10 cellular contexts compared by ENCODE assay signal in genomic region chr3:13890377-13891016, GRCh38. TPM values are rescaled to one million over a fixed set of nuclear protein-coding genes. Genes with fewer than 3 reads are reported as not detected.
A peak's percentile ranks its signal among the peaks of the same experiment; 100 is the strongest.
DNase-seq lines count a peak whose midpoint lies in the region; ATAC-seq and TF ChIP-seq lines count a peak whose summit lies in the region.
"Had no signal": no experiment of that assay in that cellular context is flagged by ENCODE, and none has a peak within 500 bp of the region (broad histone marks: within the 10 kb centered on the region; RNA-seq: fewer than 3 reads in every experiment).

No MANE protein-coding gene starts in this region.

- CTCF ChIA-PET in activated CD4-positive, alpha-beta T cell treated with anti-CD3 and anti-CD28 coated beads for 36 hours (lab: Charles Lee), result interaction anchor here (0.8 to 8.7 kb wide), 4 partner anchors 10 to 406 kb away, joined by 4 to 182 read pairs (median 10); partner anchors contain the start of gene WNT7A

- H3K4me3 ChIP-seq in sigmoid colon, result no peak overlapping the region

- no peak for TF ChIP-seq CTCF in chondrocyte (IDR thresholded peaks at IDR 0.05)
- TF ChIP-seq CTCF in sigmoid colon (IDR thresholded peaks at IDR 0.05), result no peak

- H3K4me1 Mint-ChIP-seq in activated CD4-positive, alpha-beta T cell treated with anti-CD3 and anti-CD28 coated beads for 36 hours, result peaks cover 23% of the 10 kb centered on the region
- peaks cover 7% of the 10 kb centered on the region for H3K4me1 Mint-ChIP-seq in chondrocyte (ENCODE audit: low read depth)

- no peaks in the 10 kb centered on the region for H3K36me3 ChIP-seq in sigmoid colon

- no peak for TF ChIP-seq EP300 in sigmoid colon (IDR thresholded peaks at IDR 0.05)

- POLR2A ChIA-PET in activated CD4-positive, alpha-beta T cell treated with anti-CD3 and anti-CD28 coated beads for 36 hours (lab: Charles Lee), result no interaction called here

- peaks cover 0 to 2% (median 0%) of the 10 kb centered on the region in 3 donors for H3K27me3 ChIP-seq in sigmoid colon

- no peak overlapping the region for H3K27ac ChIP-seq in sigmoid colon

- peak; percentile 26 for DNase-seq in activated CD4-positive, alpha-beta T cell treated with anti-CD3 and anti-CD28 coated beads for 1 hour
- DNase-seq in activated CD4-positive, alpha-beta T cell treated with anti-CD3 and anti-CD28 coated beads, Interleukin-2, amount 50 U/mL, for 4 hours, result no peak
- DNase-seq in activated CD4-positive, alpha-beta T cell treated with anti-CD3 and anti-CD28 coated beads for 36 hours, result peak; percentile 60
- DNase-seq in chondrocyte (ENCODE audit: low spot score) (peak; percentile 67), sigmoid colon (no peak)
- DNase-seq in stimulated activated naive CD8-positive, alpha-beta T cell treated with anti-CD3 and anti-CD28 coated beads, Interleukin-15, Interleukin-2, amounts not matched to agents 100 U/mL and 50 U/mL, for 24 hours, result peak; percentile 38
- DNase-seq: GOT3, NCI-H524 treated with DMSO at 0.1 percent for 48 hours had no signal

- H3K9me3 Mint-ChIP-seq in activated CD4-positive, alpha-beta T cell treated with anti-CD3 and anti-CD28 coated beads for 36 hours (ENCODE audit: low read depth), result no peaks in the 10 kb centered on the region
- no peaks in the 10 kb centered on the region for H3K9me3 Mint-ChIP-seq in chondrocyte (ENCODE audit: low read depth)

- no peaks in the 10 kb centered on the region for H3K9me3 ChIP-seq in sigmoid colon

- intact Hi-C loops in activated CD4-positive, alpha-beta T cell treated with anti-CD3 and anti-CD28 coated beads for 36 hours (cut with DNase I, micrococcal nuclease), result loop anchor here in 1 of 2 experiments (10.0 kb wide), 1 partner anchor 374 kb away; no protein-coding TSS in a partner anchor
- intact Hi-C loops in sigmoid colon (cut with DNase I), result loop anchor here (10.0 kb wide), 1 partner anchor 574 kb away; no protein-coding TSS in a partner anchor

- ATAC-seq in activated CD4-positive, alpha-beta T cell treated with anti-CD3 and anti-CD28 coated beads for 36 hours, result no peak
- ATAC-seq in stimulated activated naive CD8-positive, alpha-beta T cell treated with anti-CD3 and anti-CD28 coated beads, Interleukin-15, Interleukin-2, amounts not matched to agents 100 U/mL and 50 U/mL, for 24 hours, result no peak
- ATAC-seq in HG03354 (IDR thresholded peaks at IDR 0.05; ENCODE audit: poor library complexity, severe bottlenecking, unreplicated experiment) (no peak), HG02610 (IDR thresholded peaks at IDR 0.05; ENCODE audit: unreplicated experiment) (no peak)

- H3K4me1 ChIP-seq in sigmoid colon, result peaks cover 0 to 7% (median 3%) of the 10 kb centered on the region in 4 donors

- 49 to 53% methylated on average over 13 of the region's 13 CpGs for WGBS in sigmoid colon, 2 donors

- H3K36me3 Mint-ChIP-seq in activated CD4-positive, alpha-beta T cell treated with anti-CD3 and anti-CD28 coated beads for 36 hours (ENCODE audit: low read depth), result no peaks in the 10 kb centered on the region
- H3K36me3 Mint-ChIP-seq in chondrocyte (ENCODE audit: low read depth), result no peaks in the 10 kb centered on the region

- H3K27me3 Mint-ChIP-seq in activated CD4-positive, alpha-beta T cell treated with anti-CD3 and anti-CD28 coated beads for 36 hours, result no peaks in the 10 kb centered on the region
- H3K27me3 Mint-ChIP-seq in chondrocyte (ENCODE audit: low read depth), result peaks cover 23% of the 10 kb centered on the region

- no peak for TF ChIP-seq POLR2A in sigmoid colon (IDR thresholded peaks at IDR 0.05)

- H3K27ac Mint-ChIP-seq in activated CD4-positive, alpha-beta T cell treated with anti-CD3 and anti-CD28 coated beads for 36 hours, result peak overlapping the region; percentile 80
- no peak overlapping the region for H3K27ac Mint-ChIP-seq in chondrocyte (ENCODE audit: unreplicated experiment)

- no peak overlapping the region for H3K4me3 Mint-ChIP-seq in activated CD4-positive, alpha-beta T cell treated with anti-CD3 and anti-CD28 coated beads for 36 hours
- no peak overlapping the region for H3K4me3 Mint-ChIP-seq in chondrocyte (ENCODE audit: unreplicated experiment)

RNA-seq across cellular contexts. Expression of gene WNT7A, which starts 10.6 kb away (rescaled TPM):
- under 1 TPM; 0.11 to 0.39 TPM for total RNA-seq in activated CD4-positive, alpha-beta T cell treated with anti-CD3 and anti-CD28 coated beads for 36 hours
- not detected in 3 replicates for total RNA-seq in chondrocyte
- not detected for total RNA-seq in sigmoid colon
- under 1 TPM in 1 of 3 donors, not detected in 2; 0.03 TPM for polyA plus RNA-seq in sigmoid colon

Comparison
In these comparisons a context has a peak if more than half of its experiments do, and no peak if none do; other contexts are left out.
1. DNase-seq: peak in activated CD4-positive, alpha-beta T cell treated with anti-CD3 and anti-CD28 coated beads for 1 hour (single experiment), activated CD4-positive, alpha-beta T cell treated with anti-CD3 and anti-CD28 coated beads for 36 hours (single experiment), chondrocyte (single experiment) and stimulated activated naive CD8-positive, alpha-beta T cell treated with anti-CD3 and anti-CD28 coated beads, Interleukin-15, Interleukin-2, amounts not matched to agents 100 U/mL and 50 U/mL, for 24 hours (single experiment); none in activated CD4-positive, alpha-beta T cell treated with anti-CD3 and anti-CD28 coated beads, Interleukin-2, amount 50 U/mL, for 4 hours (0 of 2) and sigmoid colon (single experiment).